Comparison of ENCODE assay signal across 14 cellular contexts in genomic region chr13:114112826-114113322, GRCh38. TPM values are rescaled to one million over a fixed set of nuclear protein-coding genes. Genes with fewer than 3 reads are reported as not detected.
A peak's percentile ranks its signal among the peaks of the same experiment; 100 is the strongest.
DNase-seq lines count a peak whose midpoint lies in the region; ATAC-seq and TF ChIP-seq lines count a peak whose summit lies in the region.
"Had no signal": no experiment of that assay in that cellular context is flagged by ENCODE, and none has a peak within 500 bp of the region (broad histone marks: within the 10 kb centered on the region; RNA-seq: fewer than 3 reads in every experiment).

No MANE protein-coding gene starts in this region.

- H2AFZ ChIP-seq in mammary epithelial cell (ENCODE audit: low read depth, low read length) = no peak overlapping the region

- in situ Hi-C loops in mammary epithelial cell (cut with MboI; ENCODE audit: low sequenced_read_pairs in 2 of 2) = no loop called here

- ATAC-seq in activated CD8-positive, alpha-beta T cell treated with anti-CD3 and anti-CD28 coated beads for 36 hours = no peak
- ATAC-seq: foreskin keratinocyte had no signal

- H3K9ac ChIP-seq in iPS-18a (ENCODE audit: low read length) = peak overlapping the region; percentile 12
- H3K9ac ChIP-seq in skeletal muscle satellite cell (ENCODE audit: low read depth, low read length) = peak overlapping the region; percentile 58
- no peak overlapping the region for H3K9ac ChIP-seq in mammary epithelial cell (ENCODE audit: insufficient read depth, low read length)

- peaks cover 44% of the 10 kb centered on the region for H3K36me3 Mint-ChIP-seq in T-helper 1 cell treated with Interleukin-12 subunit alpha and Interleukin-12 subunit beta and Interleukin-4 antibody, amounts not matched to agents 30 μg/mL and 1 μg/mL, for 36 hours (ENCODE audit: low read depth)
- H3K36me3 Mint-ChIP-seq in activated CD8-positive, alpha-beta T cell treated with anti-CD3 and anti-CD28 coated beads for 36 hours (ENCODE audit: low read depth) = peaks cover 30% of the 10 kb centered on the region

- H3K27ac ChIP-seq in iPS-18a (ENCODE audit: low read length) = no peak overlapping the region
- no peak overlapping the region for H3K27ac ChIP-seq in mammary epithelial cell (ENCODE audit: insufficient read depth, low read depth, low read length)
- H3K27ac ChIP-seq: foreskin keratinocyte, VCaP had no signal

- H3K9me3 ChIP-seq in iPS-18a (ENCODE audit: control insufficient read depth, low read depth, low read length) = no peaks in the 10 kb centered on the region
- H3K9me3 ChIP-seq in skeletal muscle satellite cell (replicated peaks; ENCODE audit: low read length) = no peaks in the 10 kb centered on the region
- no peaks in the 10 kb centered on the region for H3K9me3 ChIP-seq in mammary epithelial cell (replicated peaks; ENCODE audit: insufficient read depth, low read length)
- H3K9me3 ChIP-seq: MG63, upper lobe of left lung had no signal

- CTCF ChIA-PET in activated CD8-positive, alpha-beta T cell treated with anti-CD3 and anti-CD28 coated beads for 36 hours (lab: Charles Lee) = interaction anchor here (0.8 to 4.1 kb wide), 3 partner anchors 16 to 114 kb away, joined by 3 to 20 read pairs (median 5); no protein-coding TSS in a partner anchor
- CTCF ChIA-PET in mammary epithelial cell (lab: Charles Lee; ENCODE audit: low non-redundant PET) = no interaction called here

- no peaks in the 10 kb centered on the region for H3K36me3 ChIP-seq in iPS-18a (ENCODE audit: control insufficient read depth, low read depth, low read length)
- peaks cover 24% of the 10 kb centered on the region for H3K36me3 ChIP-seq in skeletal muscle satellite cell (ENCODE audit: insufficient read depth, low read length)
- H3K36me3 ChIP-seq in mammary epithelial cell (ENCODE audit: insufficient read depth, low read length) = no peaks in the 10 kb centered on the region
- H3K36me3 ChIP-seq: upper lobe of left lung had no signal

- H3K27me3 Mint-ChIP-seq in T-helper 1 cell treated with Interleukin-12 subunit alpha and Interleukin-12 subunit beta and Interleukin-4 antibody, amounts not matched to agents 30 μg/mL and 1 μg/mL, for 36 hours (ENCODE audit: low read depth) = no peaks in the 10 kb centered on the region
- H3K27me3 Mint-ChIP-seq in activated CD8-positive, alpha-beta T cell treated with anti-CD3 and anti-CD28 coated beads for 36 hours = no peaks in the 10 kb centered on the region

- H3K4me1 ChIP-seq in iPS-18a (ENCODE audit: control insufficient read depth, low read depth, low read length) (peaks cover 40% of the 10 kb centered on the region), skeletal muscle satellite cell (ENCODE audit: control insufficient read depth, insufficient read depth, low read length) (peaks cover 87% of the 10 kb centered on the region), mammary epithelial cell (ENCODE audit: insufficient read depth, low read length) (peaks cover 13% of the 10 kb centered on the region)

- DNase-seq in T-helper 1 cell (no peak), KG1 (lab: John Stamatoyannopoulos, UW) (no peak), mammary epithelial cell (no peak)
- DNase-seq in activated CD8-positive, alpha-beta T cell treated with anti-CD3 and anti-CD28 coated beads for 36 hours = no peak
- no peak for DNase-seq in stimulated activated CD4-positive, alpha-beta T cell treated with anti-CD3 and anti-CD28 coated beads, Interleukin-4, amount 100 ng/mL, for 1 hour
- DNase-seq: 8988T; foreskin keratinocyte; MG63; stimulated activated CD4-positive, alpha-beta T cell treated with anti-CD3 and anti-CD28 coated beads, Interleukin-4, amount 100 ng/mL, for 24 hours had no signal

- no peaks in the 10 kb centered on the region for H4K20me1 ChIP-seq in mammary epithelial cell (ENCODE audit: insufficient read depth, low read length)

- H3K4me3 Mint-ChIP-seq in T-helper 1 cell treated with Interleukin-12 subunit alpha and Interleukin-12 subunit beta and Interleukin-4 antibody, amounts not matched to agents 30 μg/mL and 1 μg/mL, for 36 hours = no peak overlapping the region
- H3K4me3 Mint-ChIP-seq in activated CD8-positive, alpha-beta T cell treated with anti-CD3 and anti-CD28 coated beads for 36 hours = no peak overlapping the region

- intact Hi-C loops in activated CD8-positive, alpha-beta T cell treated with anti-CD3 and anti-CD28 coated beads for 36 hours (cut with micrococcal nuclease) = no loop called here
- intact Hi-C loops in mammary epithelial cell (cut with micrococcal nuclease) = no loop called here

- no peak overlapping the region for H3K4me2 ChIP-seq in skeletal muscle satellite cell (ENCODE audit: low read length)
- H3K4me2 ChIP-seq in mammary epithelial cell (ENCODE audit: insufficient read depth, low read depth, low read length) = no peak overlapping the region

- no peaks in the 10 kb centered on the region for H3K27me3 ChIP-seq in iPS-18a (ENCODE audit: control insufficient read depth, insufficient read depth, low read length)
- H3K27me3 ChIP-seq in skeletal muscle satellite cell (ENCODE audit: control insufficient read depth, insufficient read depth, low read length) = no peaks in the 10 kb centered on the region
- H3K27me3 ChIP-seq in mammary epithelial cell (ENCODE audit: insufficient read depth, low read length) = no peaks in the 10 kb centered on the region
- H3K27me3 ChIP-seq: foreskin keratinocyte, MG63, upper lobe of left lung had no signal

- POLR2A ChIA-PET in activated CD8-positive, alpha-beta T cell treated with anti-CD3 and anti-CD28 coated beads for 36 hours (lab: Charles Lee) = interaction anchor here (1.2 to 8.9 kb wide), 4 partner anchors 14 to 48 kb away, joined by 3 to 99 read pairs (median 9); partner anchors contain the start of gene RASA3

- no TSS peak for BruUV-seq in mammary epithelial cell (replicated peaks; lab: Mats Ljungman, UMichigan)

- dilution Hi-C loops in mammary epithelial cell (cut with HindIII; ENCODE audit: low sequenced_read_pairs) = loop anchor here (5.0 kb wide), 3 partner anchors 54 to 116 kb away; no protein-coding TSS in a partner anchor

- H3K79me2 ChIP-seq in mammary epithelial cell (ENCODE audit: insufficient read depth, low read length) = no peaks in the 10 kb centered on the region

- H3K27ac Mint-ChIP-seq in T-helper 1 cell treated with Interleukin-12 subunit alpha and Interleukin-12 subunit beta and Interleukin-4 antibody, amounts not matched to agents 30 μg/mL and 1 μg/mL, for 36 hours = peak overlapping the region; percentile 63
- H3K27ac Mint-ChIP-seq in activated CD8-positive, alpha-beta T cell treated with anti-CD3 and anti-CD28 coated beads for 36 hours = peak overlapping the region; percentile 82

- 88% methylated on average over 10 of the region's 12 CpGs for WGBS in mammary epithelial cell (ENCODE audit: low coverage, missing lambda C conversion rate)

- H3K4me1 Mint-ChIP-seq in T-helper 1 cell treated with Interleukin-12 subunit alpha and Interleukin-12 subunit beta and Interleukin-4 antibody, amounts not matched to agents 30 μg/mL and 1 μg/mL, for 36 hours (ENCODE audit: low read depth) = peaks cover 44% of the 10 kb centered on the region
- peaks cover 78% of the 10 kb centered on the region for H3K4me1 Mint-ChIP-seq in activated CD8-positive, alpha-beta T cell treated with anti-CD3 and anti-CD28 coated beads for 36 hours (ENCODE audit: low read depth)

- no peak for TF ChIP-seq CTCF in activated CD8-positive, alpha-beta T cell treated with anti-CD3 and anti-CD28 coated beads for 36 hours (IDR thresholded peaks at IDR 0.05)
- no peak for TF ChIP-seq CTCF in mammary epithelial cell (conservative IDR thresholded peaks at IDR 0.05 in 1 of 2, IDR thresholded peaks at IDR 0.05 in 1 of 2; ENCODE audit: extremely low read depth in 1 of 2, insufficient read depth in 1 of 2, low read depth in 1 of 2, low read length in 2 of 2)

- H3K9me3 Mint-ChIP-seq in T-helper 1 cell treated with Interleukin-12 subunit alpha and Interleukin-12 subunit beta and Interleukin-4 antibody, amounts not matched to agents 30 μg/mL and 1 μg/mL, for 36 hours = no peaks in the 10 kb centered on the region
- no peaks in the 10 kb centered on the region for H3K9me3 Mint-ChIP-seq in activated CD8-positive, alpha-beta T cell treated with anti-CD3 and anti-CD28 coated beads for 36 hours

- H3K4me3 ChIP-seq in iPS-18a (ENCODE audit: low read length) = peak overlapping the region; percentile 13
- no peak overlapping the region for H3K4me3 ChIP-seq in skeletal muscle satellite cell (ENCODE audit: low read length)
- no peak overlapping the region for H3K4me3 ChIP-seq in mammary epithelial cell (replicated peaks in 1 of 3; ENCODE audit: insufficient read depth in 1 of 3, low read depth in 2 of 3, low read length in 3 of 3)
- H3K4me3 ChIP-seq: MG63, upper lobe of left lung had no signal

RNA-seq across cellular contexts. Expression of gene RASA3, which starts 19.5 kb away (rescaled TPM):
- total RNA-seq in activated CD8-positive, alpha-beta T cell treated with anti-CD3 and anti-CD28 coated beads for 36 hours = 10 to 100 TPM; 28.9 to 32.3 TPM
- total RNA-seq in skeletal muscle satellite cell (2012; rRNA removed) = 33.2 and 35.2 TPM in 2 replicates
- 1 to 10 TPM; 5.2 to 8.4 TPM for total RNA-seq in mammary epithelial cell
- 4.0 TPM for polyA plus RNA-seq in mammary epithelial cell
- polyA minus RNA-seq in mammary epithelial cell = 2.5 TPM
